8 cellular contexts compared by ENCODE assay signal in genomic region chr5:100901851-100902341, GRCh38. TPM values are rescaled to one million over a fixed set of nuclear protein-coding genes. Genes with fewer than 3 reads are reported as not detected.
DNase-seq lines count a peak whose midpoint lies in the region; ATAC-seq and TF ChIP-seq lines count a peak whose summit lies in the region.

No MANE protein-coding gene starts in this region.

- peak overlapping the region; percentile 90 for H3K4me3 Mint-ChIP-seq in WTC11

- no peak overlapping the region for H3K18ac ChIP-seq in mesenchymal stem cell (ENCODE audit: low read depth in 1 of 2, low read length in 2 of 2)

- H3K9ac ChIP-seq in DND-41 (ENCODE audit: low read depth, low read length): peak overlapping the region; percentile 87
- no peak overlapping the region for H3K9ac ChIP-seq in mesenchymal stem cell (ENCODE audit: low read length)

- H2AK5ac ChIP-seq in mesenchymal stem cell (ENCODE audit: low read length, severe bottlenecking): no peak overlapping the region

- peaks cover 96% of the 10 kb centered on the region for H3K79me2 ChIP-seq in DND-41 (ENCODE audit: insufficient read depth, low read length)

- DNase-seq in DND-41 (peak; percentile 85), HS-5 (ENCODE audit: low read depth) (peak; percentile 2), WTC11 (ENCODE audit: low spot score) (no peak), dermis blood vessel endothelial cell (peak; percentile 85), mesenchymal stem cell (no peak), HAP-1 (ENCODE audit: low spot score in 2 of 2) (no peak), superior temporal gyrus (ENCODE audit: extremely low spot score) (no peak)
- peak; percentile 21 to 34 for DNase-seq in stimulated activated CD8-positive, alpha-beta memory T cell treated with anti-CD3 and anti-CD28 coated beads, Interleukin-7, amount 100 ng/mL, for 1 hour (ENCODE audit: low read depth in 2 of 2)

- in situ Hi-C loops in HAP-1 (cut with MboI; ENCODE audit: low sequenced_read_pairs): no loop called here

- no peak overlapping the region for H3K23ac ChIP-seq in mesenchymal stem cell (ENCODE audit: low read length in 2 of 2)

- POLR2A ChIA-PET in WTC11 (lab: Charles Lee): no interaction called here

- H2BK15ac ChIP-seq in mesenchymal stem cell (ENCODE audit: low read depth, poor library complexity, severe bottlenecking): no peak overlapping the region

- H3K4me1 Mint-ChIP-seq in WTC11: peaks cover 38% of the 10 kb centered on the region

- peak; percentile 42 for TF ChIP-seq CTCF in DND-41 (IDR thresholded peaks at IDR 0.05; ENCODE audit: borderline replicate concordance, extremely low read depth, low read length, poor library complexity, severe bottlenecking)
- no peak for TF ChIP-seq CTCF in WTC11 (IDR thresholded peaks at IDR 0.05)

- WGBS in mesenchymal stem cell: no CpG with 5 or more reads among the region's 9 CpGs

- H3K36me3 ChIP-seq in DND-41 (ENCODE audit: insufficient read depth, low read length): peaks cover 23% of the 10 kb centered on the region
- no peaks in the 10 kb centered on the region for H3K36me3 ChIP-seq in mesenchymal stem cell (ENCODE audit: control insufficient read depth in 1 of 2, insufficient read depth in 2 of 2, low read depth in 1 of 2, low read length in 2 of 2)
- no peaks in the 10 kb centered on the region for H3K36me3 ChIP-seq in HAP-1 (replicated peaks)

- H2BK5ac ChIP-seq in mesenchymal stem cell (ENCODE audit: low read depth, low read length, poor library complexity, severe bottlenecking): no peak overlapping the region

- no peak overlapping the region for H2BK12ac ChIP-seq in mesenchymal stem cell (ENCODE audit: low read length in 2 of 2)

- peak; percentile 26 for ATAC-seq in DND-41 (ENCODE audit: insufficient read depth, low read depth)
- no peak for ATAC-seq in WTC11

- H3K4ac ChIP-seq in mesenchymal stem cell (ENCODE audit: low read depth in 1 of 2, low read length in 2 of 2): no peak overlapping the region

- H2AFZ ChIP-seq in DND-41 (ENCODE audit: low read depth, low read length): no peak overlapping the region
- no peak overlapping the region for H2AFZ ChIP-seq in mesenchymal stem cell (ENCODE audit: low read depth, low read length)

- H3K9me3 Mint-ChIP-seq in WTC11: no peaks in the 10 kb centered on the region

- H3K27me3 ChIP-seq in DND-41 (ENCODE audit: insufficient read depth, low read length, poor library complexity) (no peaks in the 10 kb centered on the region), mesenchymal stem cell (ENCODE audit: control insufficient read depth in 1 of 2, insufficient read depth in 1 of 2, low read length in 2 of 2) (peaks cover 0 to 46% of the 10 kb centered on the region in 2 experiments), HAP-1 (ENCODE audit: low read depth) (peaks cover 14% of the 10 kb centered on the region)

- peaks cover 48% of the 10 kb centered on the region for H3K4me1 ChIP-seq in DND-41 (ENCODE audit: insufficient read depth, low read length)
- H3K4me1 ChIP-seq in mesenchymal stem cell (ENCODE audit: control insufficient read depth, insufficient read depth, low read depth, low read length): peaks cover 12% of the 10 kb centered on the region
- H3K4me1 ChIP-seq in HAP-1: no peaks in the 10 kb centered on the region

- no peak overlapping the region for H3K14ac ChIP-seq in mesenchymal stem cell (ENCODE audit: low read length in 2 of 2)

- peaks cover 68% of the 10 kb centered on the region for H3K27me3 Mint-ChIP-seq in WTC11 (ENCODE audit: low read depth)

- H3K36me3 Mint-ChIP-seq in WTC11: no peaks in the 10 kb centered on the region

- H3K4me3 ChIP-seq in DND-41 (ENCODE audit: low read depth in 1 of 2, low read length in 2 of 2) (peak overlapping the region; percentile 47 to 61), mesenchymal stem cell (ENCODE audit: insufficient read depth in 1 of 2, low read depth in 1 of 2, low read length in 2 of 2) (peak overlapping the region in 1 of 2 experiments; percentile 87), HAP-1 (no peak overlapping the region)

- H3K79me1 ChIP-seq in mesenchymal stem cell (replicated peaks; ENCODE audit: low read length, poor library complexity, severe bottlenecking): no peaks in the 10 kb centered on the region

- peak overlapping the region; percentile 89 for H3K27ac ChIP-seq in DND-41 (ENCODE audit: low read length)
- H3K27ac ChIP-seq in mesenchymal stem cell (ENCODE audit: low read length, poor library complexity, severe bottlenecking): no peak overlapping the region

- CTCF ChIA-PET in WTC11 (lab: Charles Lee): interaction anchor here (0.7 to 2.3 kb wide), 5 partner anchors 111 to 446 kb away, joined by 3 to 13 read pairs (median 9); no protein-coding TSS in a partner anchor

- H3K27ac Mint-ChIP-seq in WTC11: no peak overlapping the region

- no peaks in the 10 kb centered on the region for H4K20me1 ChIP-seq in DND-41 (ENCODE audit: insufficient read depth, low read length)

- no peak overlapping the region for H4K91ac ChIP-seq in mesenchymal stem cell (ENCODE audit: low read length)

- no peak overlapping the region for H4K8ac ChIP-seq in mesenchymal stem cell (ENCODE audit: low read length)

- H3K9me3 ChIP-seq in DND-41 (ENCODE audit: insufficient read depth, low read length, severe bottlenecking) (no peaks in the 10 kb centered on the region), mesenchymal stem cell (ENCODE audit: control insufficient read depth, low read length) (no peaks in the 10 kb centered on the region), HAP-1 (no peaks in the 10 kb centered on the region)

- no peak overlapping the region for H2BK120ac ChIP-seq in mesenchymal stem cell (ENCODE audit: low read depth, low read length)

- H3K4me2 ChIP-seq in DND-41 (ENCODE audit: insufficient read depth, low read length) (peak overlapping the region; percentile 71), mesenchymal stem cell (ENCODE audit: low read length, poor library complexity, severe bottlenecking) (peak overlapping the region; percentile 67)

TF ChIP-seq in WTC11, 78 proteins besides CTCF, POLR2A, EP300 and RAD21:
- TF ChIP-seq E2F4 (CRISPR knock-in tag; IDR thresholded peaks at IDR 0.05; ENCODE audit: borderline replicate concordance, low read depth) (no peak), PRDM15 (CRISPR knock-in tag; IDR thresholded peaks at IDR 0.05) (no peak), ZNF317 (CRISPR knock-in tag; IDR thresholded peaks at IDR 0.05; ENCODE audit: borderline replicate concordance, low read depth) (no peak)

RNA-seq across cellular contexts. Expression of gene ST8SIA4, which starts 1.2 kb away (rescaled TPM):
- 0.76 to 1.3 TPM (median 0.96 TPM) in 3 replicates for total RNA-seq in WTC11 (2021)
- total RNA-seq in dermis blood vessel endothelial cell: 3.1 and 4.3 TPM in 2 replicates
- polyA plus RNA-seq in mesenchymal stem cell (2013, experiment 1 of 2): 0.76 TPM
- polyA plus RNA-seq in mesenchymal stem cell (2013, experiment 2 of 2): 0.85 TPM

Comparison
In these comparisons a context has a peak if more than half of its experiments do, and no peak if none do; other contexts are left out.
1. DNase-seq: peak in DND-41 (single experiment), HS-5 (single experiment), dermis blood vessel endothelial cell (single experiment) and stimulated activated CD8-positive, alpha-beta memory T cell treated with anti-CD3 and anti-CD28 coated beads, Interleukin-7, amount 100 ng/mL, for 1 hour (2 of 2); none in WTC11 (single experiment), mesenchymal stem cell (single experiment), HAP-1 (0 of 2) and superior temporal gyrus (single experiment).